20 cellular contexts compared by ENCODE assay signal in genomic region chr4:57064120-57064519, GRCh38. TPM values are rescaled to one million over a fixed set of nuclear protein-coding genes. Genes with fewer than 3 reads are reported as not detected.
DNase-seq lines count a peak whose midpoint lies in the region; ATAC-seq and TF ChIP-seq lines count a peak whose summit lies in the region.
"Had no signal": no experiment of that assay in that cellular context is flagged by ENCODE, and none has a peak within 500 bp of the region (broad histone marks: within the 10 kb centered on the region; RNA-seq: fewer than 3 reads in every experiment).

No MANE protein-coding gene starts in this region.

- H3K36me3 ChIP-seq in right atrium auricular region (no peaks in the 10 kb centered on the region), trophoblast cell (ENCODE audit: control insufficient read depth in 1 of 2, insufficient read depth in 2 of 2, low read length in 2 of 2) (peaks cover 14 to 18% of the 10 kb centered on the region in 2 experiments), uterus (no peaks in the 10 kb centered on the region)

- no peak overlapping the region for H3K9ac ChIP-seq in trophoblast cell (ENCODE audit: low read length)
- H3K9ac ChIP-seq: BLaER1 treated with 17β-estradiol and CSF1 and Interleukin-3, amounts not matched to agents 10 nM and 100 nM had no signal

- peaks cover 28% of the 10 kb centered on the region for H3K79me1 ChIP-seq in trophoblast cell (ENCODE audit: low read length)

- WGBS in trophoblast cell (ENCODE audit: extremely low coverage, insufficient coverage, insufficient read length) = no CpG with 5 or more reads among the region's 2 CpGs

- peak overlapping the region; percentile 69 for H2BK5ac ChIP-seq in trophoblast cell (ENCODE audit: low read depth, low read length, poor library complexity)

- H4K8ac ChIP-seq in trophoblast cell (ENCODE audit: low read depth, low read length) = peak overlapping the region; percentile 61

- peak overlapping the region; percentile 57 for H3K14ac ChIP-seq in trophoblast cell (ENCODE audit: low read length)

- peak overlapping the region; percentile 70 for H4K91ac ChIP-seq in trophoblast cell (ENCODE audit: low read depth, low read length)

- no peak for TF ChIP-seq CTCF in right atrium auricular region (IDR thresholded peaks at IDR 0.05)
- no peak for TF ChIP-seq CTCF in coronary artery (IDR thresholded peaks at IDR 0.05)
- TF ChIP-seq CTCF in uterus (IDR thresholded peaks at IDR 0.05) = no peak

- H3K4me1 ChIP-seq in right atrium auricular region = peaks cover 0 to 72% of the 10 kb centered on the region in 2 donors
- H3K4me1 ChIP-seq in trophoblast cell (ENCODE audit: control insufficient read depth in 1 of 2, insufficient read depth in 2 of 2, low read length in 2 of 2) = peaks cover 10 to 25% of the 10 kb centered on the region in 2 experiments
- H3K4me1 ChIP-seq in uterus = peaks cover 0 to 22% of the 10 kb centered on the region in 2 donors

- peaks cover 2% of the 10 kb centered on the region for H3K79me2 ChIP-seq in trophoblast cell (ENCODE audit: control insufficient read depth, insufficient read depth, low read length, poor library complexity)

- peak overlapping the region; percentile 49 to 86 for H3K27ac ChIP-seq in right atrium auricular region
- peak overlapping the region; percentile 81 to 87 for H3K27ac ChIP-seq in coronary artery
- H3K27ac ChIP-seq in trophoblast cell (ENCODE audit: low read depth, low read length) = peak overlapping the region; percentile 78
- peak overlapping the region; percentile 76 to 84 for H3K27ac ChIP-seq in uterus
- H3K27ac ChIP-seq: BLaER1 treated with 17β-estradiol and CSF1 and Interleukin-3, amounts not matched to agents 10 nM and 100 nM; HL-60 had no signal

- H3K9me3 ChIP-seq in right atrium auricular region = no peaks in the 10 kb centered on the region
- H3K9me3 ChIP-seq in trophoblast cell (ENCODE audit: insufficient read depth, low read depth, low read length) = no peaks in the 10 kb centered on the region
- H3K9me3 ChIP-seq in uterus = no peaks in the 10 kb centered on the region
- H3K9me3 ChIP-seq: spleen had no signal

- no peak overlapping the region for H4K12ac ChIP-seq in trophoblast cell (ENCODE audit: low read depth, low read length)

- peak overlapping the region; percentile 79 for H2BK12ac ChIP-seq in trophoblast cell (ENCODE audit: low read length)

- no peak for TF ChIP-seq POLR2A in uterus (IDR thresholded peaks at IDR 0.05)

- peak overlapping the region; percentile 89 for H3K4ac ChIP-seq in trophoblast cell (ENCODE audit: low read depth, low read length)

- no peak overlapping the region for H3K4me3 ChIP-seq in right atrium auricular region
- H3K4me3 ChIP-seq in coronary artery = peak overlapping the region; percentile 15
- H3K4me3 ChIP-seq in trophoblast cell (ENCODE audit: low read depth, low read length) = no peak overlapping the region
- no peak overlapping the region for H3K4me3 ChIP-seq in uterus
- H3K4me3 ChIP-seq: BLaER1 treated with 17β-estradiol and CSF1 and Interleukin-3, amounts not matched to agents 10 nM and 100 nM; spleen had no signal

- H2AFZ ChIP-seq in trophoblast cell (ENCODE audit: insufficient read depth, low read length, poor library complexity) = no peak overlapping the region

- H3K23ac ChIP-seq in trophoblast cell (ENCODE audit: low read length) = no peak overlapping the region

- no peak for ATAC-seq in left ventricle myocardium superior
- ATAC-seq in GM18858 (IDR thresholded peaks at IDR 0.05; ENCODE audit: unreplicated experiment) = no peak
- ATAC-seq in HG03039 (IDR thresholded peaks at IDR 0.05; ENCODE audit: unreplicated experiment) = no peak

- H3K18ac ChIP-seq in trophoblast cell (ENCODE audit: low read length) = peak overlapping the region; percentile 40

- no peaks in the 10 kb centered on the region for H3K27me3 ChIP-seq in right atrium auricular region
- H3K27me3 ChIP-seq in trophoblast cell (ENCODE audit: insufficient read depth, low read length) = no peaks in the 10 kb centered on the region
- no peaks in the 10 kb centered on the region for H3K27me3 ChIP-seq in uterus
- H3K27me3 ChIP-seq: BLaER1 treated with 17β-estradiol and CSF1 and Interleukin-3, amounts not matched to agents 10 nM and 100 nM; spleen had no signal

- no peak overlapping the region for H2AK5ac ChIP-seq in trophoblast cell (ENCODE audit: low read length)

- intact Hi-C loops in left ventricle myocardium superior (cut with micrococcal nuclease) (no loop called here), uterus (cut with DNase I; ENCODE audit: low total_unique reads) (no loop called here), head of caudate nucleus (cut with DNase I) (no loop called here)

- peak overlapping the region; percentile 68 for H2BK120ac ChIP-seq in trophoblast cell (ENCODE audit: insufficient read depth, low read length, poor library complexity)

- DNase-seq in right atrium auricular region (ENCODE audit: low spot score) (no peak), left ventricle myocardium superior (no peak), coronary artery (ENCODE audit: low spot score) (no peak), trophoblast cell (no peak), uterus (no peak), head of caudate nucleus (no peak)
- DNase-seq: activated CD4-positive, alpha-beta T cell treated with anti-CD3 and anti-CD28 coated beads for 4 hours; activated naive CD4-positive, alpha-beta T cell treated with anti-CD3 and anti-CD28 coated beads, Interleukin-2, amount 10 ng/mL, durations not matched to agents 7 days and 5 days; midbrain; NCI-H1105 treated with DMSO at 0.1 percent for 48 hours; NCI-H2029 treated with DMSO at 0.1 percent for 48 hours; NCI-H345; SIG-M5; spleen; stimulated activated CD4-positive, alpha-beta T cell treated with anti-CD3 and anti-CD28 coated beads, Interleukin-4, amount 100 ng/mL, for 24 hours had no signal

- H3K4me2 ChIP-seq in trophoblast cell (ENCODE audit: low read length) = no peak overlapping the region
- H3K4me2 ChIP-seq: BLaER1 treated with 17β-estradiol and CSF1 and Interleukin-3, amounts not matched to agents 10 nM and 100 nM had no signal

RNA-seq across cellular contexts. Expression of gene IGFBP7, which starts 46.1 kb away (rescaled TPM):
- total RNA-seq in right atrium auricular region (100 to 1,000 TPM; 866 to 898 TPM), left ventricle myocardium superior (723 TPM), uterus (1,000 to 10,000 TPM in 1 of 4 donors, 100 to 1,000 TPM in 3; 225 to 1,715 (median 711) TPM)
- polyA plus RNA-seq in trophoblast cell (2013) = 821 and 869 TPM in 2 replicates
- total RNA-seq: T-helper 1 cell treated with Interleukin-12 subunit alpha and Interleukin-12 subunit beta and Interleukin-4 antibody, amounts not matched to agents 30 ng/mL and 1 ng/mL, for 36 hours had no signal
